29 cellular contexts compared by ENCODE assay signal in the genomic region with DNA sequence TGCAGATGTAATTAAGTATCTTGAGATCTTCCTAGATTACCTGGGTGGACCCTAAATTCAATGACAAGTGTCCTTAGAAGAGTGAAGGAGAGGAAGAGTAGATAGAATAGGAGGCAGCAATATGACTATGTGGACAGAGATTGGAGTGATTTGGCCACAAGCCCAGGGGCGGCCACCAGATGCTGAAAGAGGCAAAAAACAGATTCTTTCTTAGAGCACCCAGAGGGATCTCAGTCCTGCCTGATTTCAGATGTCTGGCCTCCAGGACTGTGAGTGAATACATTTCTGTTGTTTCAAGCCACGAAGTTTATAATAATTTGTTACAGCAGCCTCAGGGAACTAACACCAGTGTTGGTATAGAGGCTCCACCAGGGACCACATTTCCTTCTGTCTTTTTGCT.
DNase-seq lines count a peak whose midpoint lies in the region; ATAC-seq and TF ChIP-seq lines count a peak whose summit lies in the region.
"Had no signal": no experiment of that assay in that cellular context is flagged by ENCODE, and none has a peak within 500 bp of the region (broad histone marks: within the 10 kb centered on the region; RNA-seq: fewer than 3 reads in every experiment).

No MANE protein-coding gene starts in this region.

- POLR2A ChIA-PET in naive thymus-derived CD8-positive, alpha-beta T cell (lab: Charles Lee), result no interaction called here

- H3K4me1 ChIP-seq in BE2C (peaks cover 5% of the 10 kb centered on the region), psoas muscle (peaks cover 15% of the 10 kb centered on the region)
- H3K4me1 ChIP-seq: upper lobe of right lung had no signal

- H3K27me3 ChIP-seq in BE2C, result no peaks in the 10 kb centered on the region
- no peaks in the 10 kb centered on the region for H3K27me3 ChIP-seq in psoas muscle (ENCODE audit: insufficient read depth in 3 of 3, low read length in 2 of 3)
- H3K27me3 ChIP-seq: ovary had no signal

- no peaks in the 10 kb centered on the region for H3K4me1 Mint-ChIP-seq in naive thymus-derived CD8-positive, alpha-beta T cell
- H3K4me1 Mint-ChIP-seq: naive B cell; stimulated activated effector memory CD8-positive, alpha-beta T cell treated with anti-CD3 and anti-CD28 coated beads, Interleukin-12 subunit alpha, Interleukin-12 subunit beta, amount 100 ng/mL, for 72 hours had no signal

- no peak for ATAC-seq in psoas muscle
- no peak for ATAC-seq in naive thymus-derived CD8-positive, alpha-beta T cell
- ATAC-seq: activated naive CD4-positive, alpha-beta T cell treated with anti-CD3 and anti-CD28 coated beads, Interleukin-2, amount 50 U/mL, for 72 hours; CD8-positive, alpha-beta T cell; left lung; stimulated activated effector memory CD8-positive, alpha-beta T cell treated with anti-CD3 and anti-CD28 coated beads, Interleukin-12 subunit alpha, Interleukin-12 subunit beta, amount 100 ng/mL, for 72 hours; upper lobe of right lung had no signal

- no peak overlapping the region for H3K27ac ChIP-seq in psoas muscle
- H3K27ac ChIP-seq: left lung, ovary, upper lobe of right lung had no signal

- H3K27me3 Mint-ChIP-seq in naive thymus-derived CD8-positive, alpha-beta T cell, result peaks cover 0 to 19% (median 10%) of the 10 kb centered on the region in 5 donors
- H3K27me3 Mint-ChIP-seq: naive B cell had no signal

- 44 to 66% (median 57%) methylated on average over 2 of the region's 2 CpGs for WGBS in psoas muscle, 3 donors

- TF ChIP-seq CTCF in BE2C (IDR thresholded peaks at IDR 0.05; ENCODE audit: low read depth, low read length) (no peak), fibroblast of mammary gland (conservative IDR thresholded peaks at IDR 0.05; ENCODE audit: control insufficient read depth, insufficient read depth, low read depth, low read length) (no peak), psoas muscle (IDR thresholded peaks at IDR 0.05) (no peak)

- intact Hi-C loops in psoas muscle (cut with DNase I), result no loop called here

- no peak overlapping the region for H3K27ac Mint-ChIP-seq in naive thymus-derived CD8-positive, alpha-beta T cell
- H3K27ac Mint-ChIP-seq: activated CD4-positive, alpha-beta memory T cell treated with anti-CD3 and anti-CD28 coated beads for 36 hours; activated naive CD4-positive, alpha-beta T cell treated with anti-CD3 and anti-CD28 coated beads, Interleukin-2, amount 50 U/mL, for 72 hours; activated T-helper 2 cell treated with anti-CD3 and anti-CD28 coated beads, Interferon-gamma antibody, Interleukin-2, Interleukin-4, amounts not matched to agents 10 μg/mL and 5 μg/mL and 100 μg/mL, durations not matched to agents 14 hours and 24 hours and 36 hours; CD8-positive, alpha-beta T cell; naive B cell; stimulated activated effector memory CD8-positive, alpha-beta T cell treated with anti-CD3 and anti-CD28 coated beads, Interleukin-12 subunit alpha, Interleukin-12 subunit beta, amount 100 ng/mL, for 72 hours had no signal

- H3K9me3 ChIP-seq in BE2C, result no peaks in the 10 kb centered on the region
- no peaks in the 10 kb centered on the region for H3K9me3 ChIP-seq in psoas muscle
- H3K9me3 ChIP-seq: left lung, ovary, upper lobe of right lung had no signal

- H3K4me3 ChIP-seq in BE2C (ENCODE audit: low read depth, low read length), result no peak overlapping the region
- H3K4me3 ChIP-seq in fibroblast of mammary gland (ENCODE audit: control insufficient read depth, low read depth, low read length), result no peak overlapping the region
- no peak overlapping the region for H3K4me3 ChIP-seq in psoas muscle
- H3K4me3 ChIP-seq: left lung, ovary, upper lobe of right lung had no signal

- DNase-seq in BE2C (peak; percentile 51), GM03348 (ENCODE audit: low spot score) (peak; percentile 34), fibroblast of mammary gland (ENCODE audit: low read depth) (peak; percentile 29), psoas muscle (peak; percentile 27 to 67), HT-29 (ENCODE audit: low spot score) (no peak), NCI-H1048 (lab: John Stamatoyannopoulos, UW) (no peak)
- DNase-seq in naive thymus-derived CD8-positive, alpha-beta T cell, result no peak
- DNase-seq: activated CD4-positive, alpha-beta memory T cell treated with anti-CD3 and anti-CD28 coated beads for 36 hours; activated CD4-positive, CD25-positive, alpha-beta regulatory T cell treated with anti-CD3 and anti-CD28 coated beads, Interleukin-2, amount 50 U/mL, for 72 hours; activated CD8-positive, alpha-beta memory T cell treated with anti-CD3 and anti-CD28 coated beads, Interleukin-2, amount 50 U/mL, for 4 hours; AML-193; caudate nucleus; CD8-positive, alpha-beta T cell; GF-D8; HCEC 1CT; left lung; naive B cell; NCI-H1105; NCI-H187 treated with DMSO at 0.1 percent for 48 hours; NCI-H526 treated with DMSO at 0.1 percent for 48 hours; ovary; RPMI8226; stimulated activated CD4-positive, alpha-beta T cell treated with anti-CD3 and anti-CD28 coated beads, Interleukin-4, amount 100 ng/mL, for 24 hours; substantia nigra; T-helper 2 cell; upper lobe of right lung had no signal

- H3K36me3 ChIP-seq in BE2C (no peaks in the 10 kb centered on the region), psoas muscle (ENCODE audit: insufficient read depth in 1 of 2, low read depth in 1 of 2) (no peaks in the 10 kb centered on the region)
- H3K36me3 ChIP-seq: left lung, ovary, upper lobe of right lung had no signal

- H3K9me3 Mint-ChIP-seq in naive thymus-derived CD8-positive, alpha-beta T cell, result no peaks in the 10 kb centered on the region
- H3K9me3 Mint-ChIP-seq: activated CD4-positive, alpha-beta memory T cell treated with anti-CD3 and anti-CD28 coated beads for 36 hours; activated naive CD4-positive, alpha-beta T cell treated with anti-CD3 and anti-CD28 coated beads, Interleukin-2, amount 50 U/mL, for 72 hours; activated T-helper 2 cell treated with anti-CD3 and anti-CD28 coated beads, Interferon-gamma antibody, Interleukin-2, Interleukin-4, amounts not matched to agents 10 μg/mL and 5 μg/mL and 100 μg/mL, durations not matched to agents 14 hours and 24 hours and 36 hours; CD8-positive, alpha-beta T cell; stimulated activated effector memory CD8-positive, alpha-beta T cell treated with anti-CD3 and anti-CD28 coated beads, Interleukin-12 subunit alpha, Interleukin-12 subunit beta, amount 100 ng/mL, for 72 hours had no signal

- no peaks in the 10 kb centered on the region for H3K36me3 Mint-ChIP-seq in naive thymus-derived CD8-positive, alpha-beta T cell
- H3K36me3 Mint-ChIP-seq: activated CD4-positive, alpha-beta memory T cell treated with anti-CD3 and anti-CD28 coated beads for 36 hours; activated naive CD4-positive, alpha-beta T cell treated with anti-CD3 and anti-CD28 coated beads, Interleukin-2, amount 50 U/mL, for 72 hours; CD8-positive, alpha-beta T cell; naive B cell; stimulated activated effector memory CD8-positive, alpha-beta T cell treated with anti-CD3 and anti-CD28 coated beads, Interleukin-12 subunit alpha, Interleukin-12 subunit beta, amount 100 ng/mL, for 72 hours had no signal

- no peak overlapping the region for H3K4me3 Mint-ChIP-seq in naive thymus-derived CD8-positive, alpha-beta T cell
- H3K4me3 Mint-ChIP-seq: activated CD4-positive, alpha-beta memory T cell treated with anti-CD3 and anti-CD28 coated beads for 36 hours; CD8-positive, alpha-beta T cell; naive B cell; stimulated activated effector memory CD8-positive, alpha-beta T cell treated with anti-CD3 and anti-CD28 coated beads, Interleukin-12 subunit alpha, Interleukin-12 subunit beta, amount 100 ng/mL, for 72 hours had no signal

Comparison
In these comparisons a context has a peak if more than half of its experiments do, and no peak if none do; other contexts are left out.
1. DNase-seq: peak in BE2C (single experiment), GM03348 (single experiment), fibroblast of mammary gland (single experiment) and psoas muscle (2 of 2); none in HT-29 (single experiment), naive thymus-derived CD8-positive, alpha-beta T cell (0 of 10) and NCI-H1048 (single experiment).